ENCODE assay signal across 8 cellular contexts in the genomic region with DNA sequence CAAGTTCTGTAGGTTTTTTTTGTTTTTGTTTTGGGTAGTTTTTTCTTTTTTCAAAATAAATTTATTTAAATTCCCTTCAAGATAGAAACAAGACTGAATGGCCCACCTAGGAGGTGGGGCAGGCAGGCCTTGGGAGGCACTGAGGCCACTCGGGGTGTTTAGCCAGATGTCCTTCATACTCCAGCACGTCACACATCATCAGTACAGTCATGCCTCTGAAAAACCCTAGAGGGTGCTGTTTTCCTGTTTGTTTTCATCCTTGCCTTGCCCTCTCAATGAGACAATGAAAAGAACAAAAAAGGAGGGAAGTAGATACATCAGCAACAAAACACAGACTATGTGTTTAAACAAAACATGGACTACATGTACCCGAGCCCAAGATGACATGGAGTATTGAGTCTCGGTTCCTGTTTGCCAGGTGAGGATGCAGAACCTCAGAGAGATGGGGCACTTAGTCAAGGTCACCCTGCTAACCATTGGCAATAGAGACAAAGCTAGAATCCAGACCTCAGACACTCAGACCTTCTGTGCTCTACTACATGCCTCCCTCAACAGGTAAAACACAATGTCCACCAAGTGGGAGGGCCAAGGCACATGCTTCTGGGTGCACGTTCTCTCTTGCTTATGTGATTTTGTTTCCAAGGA. TPM values are rescaled to one million over a fixed set of nuclear protein-coding genes. Genes with fewer than 3 reads are reported as not detected.
DNase-seq lines count a peak whose midpoint lies in the region; ATAC-seq and TF ChIP-seq lines count a peak whose summit lies in the region.

No MANE protein-coding gene starts in this region.

- DNase-seq in activated CD4-positive, alpha-beta T cell treated with anti-CD3 and anti-CD28 coated beads for 48 hours, result peak; percentile 16
- no peak for DNase-seq in activated CD4-positive, alpha-beta T cell treated with anti-CD3 and anti-CD28 coated beads, Interleukin-2, amount 50 U/mL, for 1 hour
- peak; percentile 74 for DNase-seq in LHCN-M2 (ENCODE audit: low read depth)
- DNase-seq in SJCRH30, result peak; percentile 18 to 56
- DNase-seq in fibroblast of peridontal ligament (ENCODE audit: extremely low read depth), result peak; percentile 28
- no peak for DNase-seq in omental fat pad (ENCODE audit: low spot score)
- no peak for DNase-seq in 8988T

- no peaks in the 10 kb centered on the region for H3K27me3 ChIP-seq in SJCRH30

- no peak overlapping the region for H3K27ac ChIP-seq in SJCRH30

- TF ChIP-seq CTCF in omental fat pad (IDR thresholded peaks at IDR 0.05), result peak in 1 of 3 donors; percentile 27

- ATAC-seq in GM21515 (IDR thresholded peaks at IDR 0.05; ENCODE audit: unreplicated experiment) (peak; percentile 75), omental fat pad (ENCODE audit: low FRiP score) (peak; percentile 64)

- H3K9me3 ChIP-seq in SJCRH30 (replicated peaks), result no peaks in the 10 kb centered on the region

- H3K36me3 ChIP-seq in SJCRH30, result no peaks in the 10 kb centered on the region

- H3K4me1 ChIP-seq in SJCRH30, result no peaks in the 10 kb centered on the region

- no peak overlapping the region for H3K4me3 ChIP-seq in SJCRH30

RNA-seq across cellular contexts. Expression of a gene that starts 26.8 kb away (rescaled TPM):
- total RNA-seq in LHCN-M2 (2014; rRNA removed), result not detected in 2 replicates
- not detected for polyA plus RNA-seq in LHCN-M2 (2012)
- total RNA-seq in SJCRH30 (2014; rRNA removed; shearing (Covaris generic)), result 0.05 and 0.06 TPM in 2 replicates
- 10 to 100 TPM in 3 of 4 donors, 1 to 10 TPM in 1; 9.4 to 56.0 (median 21.5) TPM for total RNA-seq in omental fat pad

Comparison
In these comparisons a context has a peak if more than half of its experiments do, and no peak if none do; other contexts are left out.
1. DNase-seq: peak in activated CD4-positive, alpha-beta T cell treated with anti-CD3 and anti-CD28 coated beads for 48 hours (single experiment), LHCN-M2 (single experiment), SJCRH30 (2 of 2) and fibroblast of peridontal ligament (single experiment); none in activated CD4-positive, alpha-beta T cell treated with anti-CD3 and anti-CD28 coated beads, Interleukin-2, amount 50 U/mL, for 1 hour (single experiment), omental fat pad (single experiment) and 8988T (single experiment).